In genomic region chr7:1061180-1061579, GRCh38 we compare ENCODE assay signal across 20 cellular contexts. TPM values are rescaled to one million over a fixed set of nuclear protein-coding genes. Genes with fewer than 3 reads are reported as not detected.
A peak's percentile ranks its signal among the peaks of the same experiment; 100 is the strongest.
DNase-seq lines count a peak whose midpoint lies in the region; ATAC-seq and TF ChIP-seq lines count a peak whose summit lies in the region.
"Had no signal": no experiment of that assay in that cellular context is flagged by ENCODE, and none has a peak within 500 bp of the region (broad histone marks: within the 10 kb centered on the region; RNA-seq: fewer than 3 reads in every experiment).

No MANE protein-coding gene starts in this region.

- intact Hi-C loops in activated B cell treated with CpG ODN at 0.5 μM for 24 hours (cut with micrococcal nuclease) = loop anchor here (10.0 kb wide), 1 partner anchor 246 kb away; no protein-coding TSS in a partner anchor

- POLR2A ChIA-PET in activated B cell treated with CpG ODN at 0.5 μM for 24 hours (lab: Charles Lee) = interaction anchor here (0.9 to 7.4 kb wide), 7 partner anchors 17 to 86 kb away, joined by 3 to 148 read pairs (median 7); partner anchors contain the start of genes COX19 and GPR146

- ATAC-seq in activated B cell treated with CpG ODN at 0.5 μM for 24 hours (ENCODE audit: low read depth) (no peak), memory B cell (ENCODE audit: low read depth) (no peak), GM18861 (IDR thresholded peaks at IDR 0.05; ENCODE audit: unreplicated experiment) (no peak)
- ATAC-seq: CD8-positive, alpha-beta T cell; Panc1 had no signal

- CTCF ChIA-PET in activated B cell treated with CpG ODN at 0.5 μM for 24 hours (lab: Charles Lee) = interaction anchor here (0.9 to 7.7 kb wide), 3 partner anchors 12 to 66 kb away, joined by 3 to 331 read pairs (median 12); partner anchors contain the start of gene GPR146

- peaks cover 0 to 18% (median 2%) of the 10 kb centered on the region in 3 donors for H3K36me3 ChIP-seq in tibial nerve

- no peak for TF ChIP-seq EP300 in tibial nerve (IDR thresholded peaks at IDR 0.05)

- H3K27me3 Mint-ChIP-seq in activated B cell treated with CpG ODN at 0.5 μM for 24 hours = peaks cover 8% of the 10 kb centered on the region
- H3K27me3 Mint-ChIP-seq in memory B cell = peaks cover 11% of the 10 kb centered on the region
- H3K27me3 Mint-ChIP-seq in osteocyte (ENCODE audit: unreplicated experiment) = no peaks in the 10 kb centered on the region

- DNase-seq in GM12865 (ENCODE audit: low read depth) (no peak), activated B cell treated with CpG ODN at 0.5 μM for 24 hours (no peak), memory B cell (ENCODE audit: low spot score in 2 of 2) (no peak), tibial nerve (ENCODE audit: low spot score in 2 of 2) (no peak), anterior cingulate cortex (lab: John Stamatoyannopoulos, UW) (no peak), NCI-H1417 treated with DMSO at 0.1 percent for 48 hours (lab: John Stamatoyannopoulos, UW) (no peak), osteocyte (ENCODE audit: extremely low spot score, unreplicated experiment) (no peak)
- DNase-seq: ACHN; CD8-positive, alpha-beta T cell; DMS79 treated with DMSO at 0.1 percent for 48 hours; GDM1; GM23248; KG1; NCI-H1092 treated with DMSO at 0.1 percent for 48 hours; NCI-H1694 treated with DMSO at 0.1 percent for 48 hours; NCI-H446 treated with DMSO at 0.1 percent for 48 hours; NCI-H748 treated with DMSO at 0.1 percent for 48 hours; SIG-M5 had no signal

- no peak for TF ChIP-seq POLR2A in tibial nerve (IDR thresholded peaks at IDR 0.05)

- peaks cover 3% of the 10 kb centered on the region for H3K36me3 Mint-ChIP-seq in activated B cell treated with CpG ODN at 0.5 μM for 24 hours (ENCODE audit: low read depth)
- peaks cover 2% of the 10 kb centered on the region for H3K36me3 Mint-ChIP-seq in memory B cell
- H3K36me3 Mint-ChIP-seq in osteocyte (ENCODE audit: unreplicated experiment) = peaks cover 2% of the 10 kb centered on the region

- peak overlapping the region in 3 of 4 donors; percentile 81 to 98 (median 96) for H3K27ac ChIP-seq in tibial nerve
- H3K27ac ChIP-seq: GM23248 had no signal

- peak overlapping the region; percentile 65 for H3K27ac Mint-ChIP-seq in activated B cell treated with CpG ODN at 0.5 μM for 24 hours
- H3K27ac Mint-ChIP-seq in memory B cell = peak overlapping the region; percentile 93
- H3K27ac Mint-ChIP-seq in osteocyte (ENCODE audit: unreplicated experiment) = no peak overlapping the region
- H3K27ac Mint-ChIP-seq: CD8-positive, alpha-beta T cell had no signal

- H3K9me3 Mint-ChIP-seq in activated B cell treated with CpG ODN at 0.5 μM for 24 hours = no peaks in the 10 kb centered on the region
- no peaks in the 10 kb centered on the region for H3K9me3 Mint-ChIP-seq in memory B cell
- H3K9me3 Mint-ChIP-seq in osteocyte (ENCODE audit: unreplicated experiment) = no peaks in the 10 kb centered on the region
- H3K9me3 Mint-ChIP-seq: CD8-positive, alpha-beta T cell had no signal

- peaks cover 58% of the 10 kb centered on the region for H3K4me1 Mint-ChIP-seq in activated B cell treated with CpG ODN at 0.5 μM for 24 hours
- peaks cover 41% of the 10 kb centered on the region for H3K4me1 Mint-ChIP-seq in memory B cell
- H3K4me1 Mint-ChIP-seq in osteocyte (ENCODE audit: unreplicated experiment) = peaks cover 10% of the 10 kb centered on the region

- no peak for TF ChIP-seq CTCF in GM12865 (IDR thresholded peaks at IDR 0.05; ENCODE audit: insufficient read depth, low read depth, low read length, missing control alignments)
- no peak for TF ChIP-seq CTCF in activated B cell treated with CpG ODN at 0.5 μM for 24 hours (IDR thresholded peaks at IDR 0.05)
- TF ChIP-seq CTCF in tibial nerve (IDR thresholded peaks at IDR 0.05) = no peak
- TF ChIP-seq CTCF in osteocyte (IDR thresholded peaks at IDR 0.05) = no peak

- H3K9me3 ChIP-seq in tibial nerve = no peaks in the 10 kb centered on the region

- H3K27me3 ChIP-seq in tibial nerve = no peaks in the 10 kb centered on the region

- 92 to 100% methylated on average over 7 to 9 of the region's 9 CpGs for WGBS in tibial nerve, 2 donors

- H3K4me3 ChIP-seq in GM12865 (ENCODE audit: low read depth, low read length) (peak overlapping the region; percentile 9), tibial nerve (no peak overlapping the region)
- H3K4me3 ChIP-seq: GM23248 had no signal

- peak overlapping the region; percentile 52 for H3K4me3 Mint-ChIP-seq in activated B cell treated with CpG ODN at 0.5 μM for 24 hours
- peak overlapping the region; percentile 32 for H3K4me3 Mint-ChIP-seq in memory B cell
- no peak overlapping the region for H3K4me3 Mint-ChIP-seq in osteocyte (ENCODE audit: unreplicated experiment)
- H3K4me3 Mint-ChIP-seq: CD8-positive, alpha-beta T cell had no signal

- H3K4me1 ChIP-seq in tibial nerve = peaks cover 0 to 62% (median 30%) of the 10 kb centered on the region in 4 donors

RNA-seq across cellular contexts. Expression of gene GPR146, which starts 16.8 kb away (rescaled TPM):
- total RNA-seq in activated B cell treated with CpG ODN at 0.5 μM for 24 hours (6.2 and 6.9 TPM in 2 replicates), tibial nerve (10 to 100 TPM; 27.8 to 91.8 (median 59.1) TPM), osteocyte (1.9 and 2.8 TPM in 2 replicates)

RNA-seq across cellular contexts. Expression of gene GPER1, which starts 26.7 kb away (rescaled TPM):
- 2.7 and 3.0 TPM in 2 replicates for total RNA-seq in activated B cell treated with CpG ODN at 0.5 μM for 24 hours
- 10 to 100 TPM in 1 of 4 donors, 1 to 10 TPM in 3; 6.1 to 12.4 (median 8.7) TPM for total RNA-seq in tibial nerve
- 2.5 and 3.0 TPM in 2 replicates for total RNA-seq in osteocyte
